8 cellular contexts compared by ENCODE assay signal in the genomic region with DNA sequence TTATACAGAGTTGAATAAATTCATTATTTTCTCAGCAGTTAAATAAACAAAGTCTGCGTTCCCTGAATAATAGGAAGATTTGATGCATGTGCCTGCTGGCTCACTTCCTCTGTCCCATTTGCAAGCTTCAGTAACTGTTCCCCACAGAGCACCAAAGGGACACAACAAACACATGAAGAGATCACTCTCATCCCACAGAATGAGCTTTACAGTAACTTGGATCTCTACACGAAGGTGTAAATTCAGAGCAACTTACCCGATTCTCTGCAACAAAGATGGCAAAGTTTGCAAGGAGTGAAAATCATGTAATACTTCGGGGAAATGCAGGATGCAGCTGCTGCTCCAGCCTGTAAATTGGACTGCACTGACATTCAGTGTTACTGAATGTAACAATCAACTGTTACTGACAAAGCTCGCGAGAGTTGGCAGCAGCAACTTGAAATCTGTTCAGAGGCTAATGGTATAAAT. TPM values are rescaled to one million over a fixed set of nuclear protein-coding genes. Genes with fewer than 3 reads are reported as not detected.
DNase-seq lines count a peak whose midpoint lies in the region; TF ChIP-seq lines count a peak whose summit lies in the region.

A gene (minus strand): TSS at position 366 of the 468 bp plus-strand sequence. CDS start 6,390 bp downstream, outside the sequence.

- H3K27me3 ChIP-seq in BE2C, result no peaks in the 10 kb centered on the region

- H3K36me3 Mint-ChIP-seq in activated CD4-positive, alpha-beta memory T cell treated with anti-CD3 and anti-CD28 coated beads, Interleukin-2, amount 10 ng/mL, durations not matched to agents 7 days and 5 days (ENCODE audit: low read depth), result no peaks in the 10 kb centered on the region

- no peaks in the 10 kb centered on the region for H3K27me3 Mint-ChIP-seq in activated CD4-positive, alpha-beta memory T cell treated with anti-CD3 and anti-CD28 coated beads, Interleukin-2, amount 10 ng/mL, durations not matched to agents 7 days and 5 days

- POLR2A ChIA-PET in RWPE1 (lab: Yijun Ruan, JAX; ENCODE audit: low non-redundant PET), result no interaction called here
- POLR2A ChIA-PET in activated CD4-positive, alpha-beta memory T cell treated with anti-CD3 and anti-CD28 coated beads, Interleukin-2, amount 10 ng/mL, durations not matched to agents 7 days and 5 days (lab: Charles Lee), result no interaction called here

- no peaks in the 10 kb centered on the region for H3K4me1 Mint-ChIP-seq in activated CD4-positive, alpha-beta memory T cell treated with anti-CD3 and anti-CD28 coated beads, Interleukin-2, amount 10 ng/mL, durations not matched to agents 7 days and 5 days

- H3K4me1 ChIP-seq in BE2C (peaks cover 4% of the 10 kb centered on the region; the same call in 1 of the 2 replicates), mesodermal cell (ENCODE audit: control insufficient read depth, insufficient read depth, low read length, poor library complexity, severe bottlenecking) (no peaks in the 10 kb centered on the region)

- H3K9me3 ChIP-seq in BE2C (no peaks in the 10 kb centered on the region), mesodermal cell (ENCODE audit: control insufficient read depth, low read length) (no peaks in the 10 kb centered on the region)

- DNase-seq in BE2C (peak; percentile 78), NCI-H2081 treated with DMSO at 0.1 percent for 48 hours (lab: John Stamatoyannopoulos, UW) (peak; percentile 88), ecto neural progenitor cell (ENCODE audit: low spot score) (peak; percentile 49), RWPE1 (ENCODE audit: low spot score) (no peak), activated T-cell treated with anti-CD3 and anti-CD28 coated beads for 4 hours (no peak)
- no peak for DNase-seq in activated naive CD4-positive, alpha-beta T cell treated with anti-CD3 and anti-CD28 coated beads, Interleukin-2, amount 50 U/mL, for 16 hours
- DNase-seq in activated CD4-positive, alpha-beta memory T cell treated with anti-CD3 and anti-CD28 coated beads, Interleukin-2, amount 10 ng/mL, durations not matched to agents 7 days and 5 days, result no peak

- H3K27ac Mint-ChIP-seq in activated CD4-positive, alpha-beta memory T cell treated with anti-CD3 and anti-CD28 coated beads, Interleukin-2, amount 10 ng/mL, durations not matched to agents 7 days and 5 days, result no peak within 1 kb of the TSS

- peak within 1 kb of the TSS; percentile 77 for H3K27ac ChIP-seq in mesodermal cell (ENCODE audit: low read depth, low read length, severe bottlenecking)
- H3K27ac ChIP-seq in RWPE1, result no peak within 1 kb of the TSS

- WGBS in mesodermal cell (ENCODE audit: insufficient coverage in 2 of 2), 2 experiments, result 24 to 27% methylated on average over 3 to 5 of the region's 6 CpGs

- CTCF ChIA-PET in RWPE1 (lab: Yijun Ruan, JAX), result no interaction called here
- CTCF ChIA-PET in activated CD4-positive, alpha-beta memory T cell treated with anti-CD3 and anti-CD28 coated beads, Interleukin-2, amount 10 ng/mL, durations not matched to agents 7 days and 5 days (lab: Charles Lee), result no interaction called here

- H3K9me3 Mint-ChIP-seq in activated CD4-positive, alpha-beta memory T cell treated with anti-CD3 and anti-CD28 coated beads, Interleukin-2, amount 10 ng/mL, durations not matched to agents 7 days and 5 days, result peaks cover 6% of the 10 kb centered on the region

- no peaks in the 10 kb centered on the region; the same call in 1 of the 2 replicates for H3K36me3 ChIP-seq in BE2C
- H3K36me3 ChIP-seq in mesodermal cell (ENCODE audit: control insufficient read depth, insufficient read depth, low read length), result no peaks in the 10 kb centered on the region

- H3K4me3 ChIP-seq in BE2C (ENCODE audit: low read depth, low read length) (peak within 1 kb of the TSS; percentile 88), mesodermal cell (ENCODE audit: extremely low read depth, insufficient read depth, low read length, poor library complexity, severe bottlenecking) (peak within 1 kb of the TSS; percentile 18)

- TF ChIP-seq CTCF in BE2C (IDR thresholded peaks at IDR 0.05; ENCODE audit: low read depth, low read length) (no peak), RWPE1 (conservative IDR thresholded peaks at IDR 0.05; ENCODE audit: low read depth) (no peak)

- no peak within 1 kb of the TSS for H3K4me3 Mint-ChIP-seq in activated CD4-positive, alpha-beta memory T cell treated with anti-CD3 and anti-CD28 coated beads, Interleukin-2, amount 10 ng/mL, durations not matched to agents 7 days and 5 days

RNA-seq across cellular contexts. Expression of the gene that starts here (rescaled TPM):
- 51.1 TPM for polyA plus RNA-seq in BE2C (2012; ENCODE audit: insufficient read depth, insufficient read length, low read depth)
- polyA plus RNA-seq in mesodermal cell (2013, experiment 1 of 2), result 35.8 TPM
- polyA plus RNA-seq in mesodermal cell (2013, experiment 2 of 2), result 33.1 TPM
- total RNA-seq in activated CD4-positive, alpha-beta memory T cell treated with anti-CD3 and anti-CD28 coated beads, Interleukin-2, amount 10 ng/mL, durations not matched to agents 7 days and 5 days, result not detected

Comparison
In these comparisons a context has a peak if more than half of its experiments do, and no peak if none do; other contexts are left out.
1. DNase-seq: peak in BE2C (single experiment), NCI-H2081 treated with DMSO at 0.1 percent for 48 hours (single experiment) and ecto neural progenitor cell (single experiment); none in RWPE1 (single experiment), activated T-cell treated with anti-CD3 and anti-CD28 coated beads for 4 hours (single experiment), activated naive CD4-positive, alpha-beta T cell treated with anti-CD3 and anti-CD28 coated beads, Interleukin-2, amount 50 U/mL, for 16 hours (single experiment) and activated CD4-positive, alpha-beta memory T cell treated with anti-CD3 and anti-CD28 coated beads, Interleukin-2, amount 10 ng/mL, durations not matched to agents 7 days and 5 days (single experiment).